16 cellular contexts compared by ENCODE assay signal in the genomic region with DNA sequence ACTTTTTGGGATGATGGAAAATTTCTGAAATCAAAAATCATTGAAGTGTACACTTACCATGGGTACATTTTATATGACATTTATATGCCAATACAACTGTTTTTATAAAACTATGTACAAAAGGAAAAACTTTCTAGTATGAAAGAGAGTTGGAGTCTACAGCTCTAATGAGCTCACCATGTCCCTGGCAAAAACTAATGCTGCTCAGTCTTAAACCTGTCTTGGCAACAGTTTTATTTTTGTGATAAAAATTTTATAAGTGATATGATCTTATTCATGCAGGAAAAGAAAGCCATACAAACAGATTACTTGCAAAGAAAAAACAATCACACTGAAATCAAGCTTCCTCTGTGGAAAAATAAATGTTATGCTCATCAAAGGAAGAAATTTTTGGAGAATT.
A peak's percentile ranks its signal among the peaks of the same experiment; 100 is the strongest.
DNase-seq lines count a peak whose midpoint lies in the region; ATAC-seq and TF ChIP-seq lines count a peak whose summit lies in the region.
"Had no signal": no experiment of that assay in that cellular context is flagged by ENCODE, and none has a peak within 500 bp of the region (broad histone marks: within the 10 kb centered on the region; RNA-seq: fewer than 3 reads in every experiment).

No MANE protein-coding gene starts in this region.

- no peak overlapping the region for H3K4me3 ChIP-seq in LNCaP clone FGC (ENCODE audit: low read depth, low read length)
- H3K4me3 ChIP-seq in prostate gland = no peak overlapping the region
- H3K4me3 ChIP-seq: BLaER1 had no signal

- no peaks in the 10 kb centered on the region for H3K9me3 ChIP-seq in prostate gland
- H3K9me3 ChIP-seq: BE2C, BLaER1, Caco-2 had no signal

- H3K4me1 ChIP-seq in prostate gland (replicated peaks) = no peaks in the 10 kb centered on the region
- H3K4me1 ChIP-seq: BE2C, BLaER1, Caco-2 had no signal

- no peak for TF ChIP-seq POLR2A in prostate gland (IDR thresholded peaks at IDR 0.05)

- no peaks in the 10 kb centered on the region for H3K36me3 ChIP-seq in prostate gland
- H3K36me3 ChIP-seq: BE2C, BLaER1 had no signal

- H3K27ac ChIP-seq in C4-2B (peak overlapping the region; percentile 71), prostate gland (peak overlapping the region; percentile 71 to 76)
- H3K27ac ChIP-seq: BLaER1 had no signal

- no peaks in the 10 kb centered on the region for H3K27me3 ChIP-seq in prostate gland (replicated peaks; ENCODE audit: insufficient read depth)
- H3K27me3 ChIP-seq: BE2C, BLaER1 had no signal

- intact Hi-C loops in prostate gland (cut with DNase I) = no loop called here

- TF ChIP-seq CTCF in C4-2B (conservative IDR thresholded peaks at IDR 0.05) (no peak), LNCaP clone FGC (IDR thresholded peaks at IDR 0.05; ENCODE audit: control insufficient read depth, extremely low read depth, insufficient read depth) (no peak), prostate gland (IDR thresholded peaks at IDR 0.05) (no peak)

- peak; percentile 70 for DNase-seq in LNCaP clone FGC (ENCODE audit: low read depth)
- DNase-seq in prostate gland (ENCODE audit: low spot score) = peak; percentile 14
- DNase-seq in activated gamma-delta T cell treated with Interleukin-2 at 50 U/mL for 16 hours = no peak
- DNase-seq: 8988T; ACHN; BE2C; C1 segment of cervical spinal cord; Caco-2; Calu3; CD4-positive, alpha-beta T cell; CD8-positive, alpha-beta T cell; DMS79 treated with DMSO at 0.1 percent for 48 hours; GF-D8 had no signal

- ATAC-seq in HG03108 (IDR thresholded peaks at IDR 0.05; ENCODE audit: unreplicated experiment) = no peak
- ATAC-seq: CD8-positive, alpha-beta T cell had no signal
